28 cellular contexts compared by ENCODE assay signal in genomic region chr4:70718811-70719604, GRCh38. TPM values are rescaled to one million over a fixed set of nuclear protein-coding genes. Genes with fewer than 3 reads are reported as not detected.
DNase-seq lines count a peak whose midpoint lies in the region; ATAC-seq, FAIRE-seq and TF ChIP-seq lines count a peak whose summit lies in the region.
"Had no signal": no experiment of that assay in that cellular context is flagged by ENCODE, and none has a peak within 500 bp of the region (broad histone marks: within the 10 kb centered on the region; RNA-seq: fewer than 3 reads in every experiment).

No MANE protein-coding gene starts in this region.

- H3K4me1 ChIP-seq in HepG2 (ENCODE audit: insufficient read depth, low read length): peaks cover 37% of the 10 kb centered on the region

- H3K27me3 ChIP-seq in HepG2 (ENCODE audit: control insufficient read depth in 1 of 2, insufficient read depth in 2 of 2, low read length in 2 of 2): no peaks in the 10 kb centered on the region

- no peak for TF ChIP-seq CTCF in epithelial cell of esophagus (IDR thresholded peaks at IDR 0.05; ENCODE audit: insufficient read depth, low read depth, low read length, missing control alignments)
- TF ChIP-seq CTCF in HepG2 (CRISPR knock-in tag; IDR thresholded peaks at IDR 0.05): no peak
- no peak for TF ChIP-seq CTCF in type B pancreatic cell (conservative IDR thresholded peaks at IDR 0.05)
- TF ChIP-seq CTCF in lower leg skin (IDR thresholded peaks at IDR 0.05): no peak

- H3K36me3 Mint-ChIP-seq in T-helper 17 cell (ENCODE audit: low read depth): no peaks in the 10 kb centered on the region
- H3K36me3 Mint-ChIP-seq in type B pancreatic cell: peaks cover 4% of the 10 kb centered on the region
- H3K36me3 Mint-ChIP-seq: activated CD8-positive, alpha-beta memory T cell treated with anti-CD3 and anti-CD28 coated beads, Interleukin-2, amount 10 ng/mL, durations not matched to agents 7 days and 5 days had no signal

- no peak for TF ChIP-seq RAD21 in HepG2 (CRISPR knock-in tag; IDR thresholded peaks at IDR 0.05)

- peaks cover 21% of the 10 kb centered on the region for H3K79me2 ChIP-seq in HepG2 (ENCODE audit: insufficient read depth, low read length)

- H3K4me2 ChIP-seq in HepG2 (ENCODE audit: low read depth, low read length): no peak overlapping the region

- H2AFZ ChIP-seq in HepG2 (ENCODE audit: low read length): no peak overlapping the region

- H3K9ac ChIP-seq in HepG2 (ENCODE audit: insufficient read depth, low read depth, low read length): no peak overlapping the region

- WGBS in HepG2 (ENCODE audit: low lambda C conversion rate): 95% methylated on average over 13 of the region's 13 CpGs
- WGBS in lower leg skin, 2 donors: 44 to 62% methylated on average over 13 of the region's 13 CpGs

- H3K9me3 Mint-ChIP-seq in type B pancreatic cell: no peaks in the 10 kb centered on the region
- H3K9me3 Mint-ChIP-seq: activated B cell treated with CpG ODN at 0.5 μM for 24 hours; activated naive CD4-positive, alpha-beta T cell treated with anti-CD3 and anti-CD28 coated beads, Interleukin-2, amount 10 ng/mL, durations not matched to agents 7 days and 5 days; dendritic cell treated with granulocyte-macrophage colony-stimulating factor and Interleukin-4, amounts not matched to agents 40 ng/mL and 50 ng/mL, for 4 days; endodermal cell; stimulated activated naive CD8-positive, alpha-beta T cell treated with anti-CD3 and anti-CD28 coated beads, Interleukin-15, Interleukin-2, amounts not matched to agents 100 ng/mL and 50 ng/mL, for 24 hours had no signal

- H3K27ac Mint-ChIP-seq in T-helper 17 cell: peak overlapping the region; percentile 45
- H3K27ac Mint-ChIP-seq in type B pancreatic cell: peak overlapping the region; percentile 83
- H3K27ac Mint-ChIP-seq: activated B cell treated with CpG ODN at 0.5 μM for 24 hours; activated CD8-positive, alpha-beta memory T cell treated with anti-CD3 and anti-CD28 coated beads, Interleukin-2, amount 10 ng/mL, durations not matched to agents 7 days and 5 days; activated naive CD4-positive, alpha-beta T cell treated with anti-CD3 and anti-CD28 coated beads, Interleukin-2, amount 10 ng/mL, durations not matched to agents 7 days and 5 days; dendritic cell treated with granulocyte-macrophage colony-stimulating factor and Interleukin-4, amounts not matched to agents 40 ng/mL and 50 ng/mL, for 4 days; endodermal cell; stimulated activated naive CD8-positive, alpha-beta T cell treated with anti-CD3 and anti-CD28 coated beads, Interleukin-15, Interleukin-2, amounts not matched to agents 100 ng/mL and 50 ng/mL, for 24 hours had no signal

- H3K27me3 Mint-ChIP-seq in T-helper 17 cell (no peaks in the 10 kb centered on the region), type B pancreatic cell (no peaks in the 10 kb centered on the region)
- H3K27me3 Mint-ChIP-seq: activated B cell treated with CpG ODN at 0.5 μM for 24 hours; activated CD8-positive, alpha-beta memory T cell treated with anti-CD3 and anti-CD28 coated beads, Interleukin-2, amount 10 ng/mL, durations not matched to agents 7 days and 5 days; activated naive CD4-positive, alpha-beta T cell treated with anti-CD3 and anti-CD28 coated beads, Interleukin-2, amount 10 ng/mL, durations not matched to agents 7 days and 5 days; dendritic cell treated with granulocyte-macrophage colony-stimulating factor and Interleukin-4, amounts not matched to agents 40 ng/mL and 50 ng/mL, for 4 days; stimulated activated naive CD8-positive, alpha-beta T cell treated with anti-CD3 and anti-CD28 coated beads, Interleukin-15, Interleukin-2, amounts not matched to agents 100 ng/mL and 50 ng/mL, for 24 hours had no signal

- in situ Hi-C loops in HepG2 (cut with HindIII; ENCODE audit: extremely low pct_ligation_motif_present, low pct_unique_long_range_greater_than_20kb): no loop called here

- H3K27ac ChIP-seq in HepG2 (ENCODE audit: extremely low read length, insufficient read depth, low read length): no peak overlapping the region

- ATAC-seq in T-helper 17 cell: no peak
- ATAC-seq in HepG2: no peak
- ATAC-seq: activated CD8-positive, alpha-beta memory T cell treated with anti-CD3 and anti-CD28 coated beads, Interleukin-2, amount 10 ng/mL, durations not matched to agents 7 days and 5 days; Panc1 had no signal

- FAIRE-seq in HepG2 (lab: Jason Lieb, UNC): no peak
- FAIRE-seq: H54, kidney had no signal

- CTCF ChIA-PET in HepG2 (lab: Yijun Ruan, JAX; ENCODE audit: low intra/inter-chr PET ratio, low total read pairs): no interaction called here

- TF ChIP-seq POLR2A in HepG2 (IDR thresholded peaks at IDR 0.05; ENCODE audit: insufficient read depth in 1 of 2, low read depth in 2 of 2, low read length in 2 of 2): no peak
- TF ChIP-seq POLR2A in lower leg skin (IDR thresholded peaks at IDR 0.05): no peak

- intact Hi-C loops in HepG2 (cut with micrococcal nuclease; ENCODE audit: unreplicated experiment): no loop called here
- intact Hi-C loops in lower leg skin (cut with DNase I; ENCODE audit: low total_unique reads): no loop called here

- H3K4me3 ChIP-seq in epithelial cell of esophagus (ENCODE audit: low read length) (peak overlapping the region; percentile 2), HepG2 (replicated peaks in 1 of 3; ENCODE audit: insufficient read depth in 1 of 3, low read depth in 2 of 3, low read length in 3 of 3) (no peak overlapping the region), lower leg skin (ENCODE audit: low read depth, poor library complexity, severe bottlenecking) (no peak overlapping the region)

- H3K36me3 ChIP-seq in HepG2 (replicated peaks in 1 of 2; ENCODE audit: control insufficient read depth in 1 of 2, insufficient read depth in 2 of 2, low read length in 2 of 2): no peaks in the 10 kb centered on the region

- no peak for TF ChIP-seq EP300 in HepG2 (IDR thresholded peaks at IDR 0.05; ENCODE audit: low read depth in 2 of 2, low read length in 2 of 2)
- no peak for TF ChIP-seq EP300 in HepG2 (CRISPR knock-in tag; IDR thresholded peaks at IDR 0.05; ENCODE audit: borderline replicate concordance)

- POLR2A ChIA-PET in HepG2 (lab: Yijun Ruan, JAX): interaction anchor here (1.2 kb wide), 1 partner anchor 12 kb away, joined by 3 read pairs; no protein-coding TSS in a partner anchor

- no peak overlapping the region for H3K4me3 Mint-ChIP-seq in T-helper 17 cell
- peak overlapping the region; percentile 54 for H3K4me3 Mint-ChIP-seq in type B pancreatic cell
- H3K4me3 Mint-ChIP-seq: activated B cell treated with CpG ODN at 0.5 μM for 24 hours; activated CD8-positive, alpha-beta memory T cell treated with anti-CD3 and anti-CD28 coated beads, Interleukin-2, amount 10 ng/mL, durations not matched to agents 7 days and 5 days; activated naive CD4-positive, alpha-beta T cell treated with anti-CD3 and anti-CD28 coated beads, Interleukin-2, amount 10 ng/mL, durations not matched to agents 7 days and 5 days; dendritic cell treated with granulocyte-macrophage colony-stimulating factor and Interleukin-4, amounts not matched to agents 40 ng/mL and 50 ng/mL, for 4 days; endodermal cell; stimulated activated naive CD8-positive, alpha-beta T cell treated with anti-CD3 and anti-CD28 coated beads, Interleukin-15, Interleukin-2, amounts not matched to agents 100 ng/mL and 50 ng/mL, for 24 hours had no signal

- no TSS peak for BruUV-seq in HepG2 (replicated peaks; lab: Mats Ljungman, UMichigan)

- H3K9me3 ChIP-seq in T-helper 17 cell (ENCODE audit: control insufficient read depth, low read length, poor library complexity, severe bottlenecking) (no peaks in the 10 kb centered on the region), HepG2 (ENCODE audit: low read length) (no peaks in the 10 kb centered on the region)

- no peaks in the 10 kb centered on the region for H4K20me1 ChIP-seq in HepG2 (ENCODE audit: insufficient read depth, low read length)

- peaks cover 15% of the 10 kb centered on the region for H3K4me1 Mint-ChIP-seq in T-helper 17 cell
- peaks cover 27% of the 10 kb centered on the region for H3K4me1 Mint-ChIP-seq in type B pancreatic cell (ENCODE audit: unreplicated experiment)

- DNase-seq in T-helper 17 cell (no peak), epithelial cell of esophagus (ENCODE audit: low read depth) (peak; percentile 90), HepG2 (ENCODE audit: low spot score) (no peak), type B pancreatic cell (ENCODE audit: extremely low spot score, unreplicated experiment) (no peak), lower leg skin (ENCODE audit: low spot score in 2 of 2) (no peak), anterior cingulate cortex (lab: John Stamatoyannopoulos, UW) (no peak)
- no peak for DNase-seq in activated effector memory CD4-positive, alpha-beta T cell treated with Interleukin-2 at 50 U/mL for 16 hours
- DNase-seq: ACHN; activated B cell treated with CpG ODN at 0.5 μM for 24 hours; activated CD4-positive, alpha-beta T cell treated with anti-CD3 and anti-CD28 coated beads, Interleukin-2, amount 50 U/mL, for 1 hour; activated CD8-positive, alpha-beta memory T cell treated with anti-CD3 and anti-CD28 coated beads, Interleukin-2, amount 10 ng/mL, durations not matched to agents 7 days and 5 days; activated naive CD4-positive, alpha-beta T cell treated with anti-CD3 and anti-CD28 coated beads, Interleukin-2, amount 10 ng/mL, durations not matched to agents 7 days and 5 days; activated T-cell treated with anti-CD3 and anti-CD28 coated beads, Interleukin-2, amount 50 U/mL, for 48 hours; amniotic stem cell; caudate nucleus; DMS153; endodermal cell; kidney; NCI-H1105; NCI-H1930; NCI-H526 treated with DMSO at 0.1 percent for 48 hours; posterior cingulate gyrus; SHP77 treated with DMSO at 0.1 percent for 48 hours; T1000 had no signal

RNA-seq across cellular contexts. Expression of gene RUFY3, which starts 2.8 kb away (rescaled TPM):
- total RNA-seq in T-helper 17 cell (10 to 100 TPM; 32.8 to 33.0 TPM), HepG2 (2016; rRNA removed; fragmentation: Illumina TruSeq; extraction: Trizol) (21.3 and 25.3 TPM in 2 replicates), type B pancreatic cell (ENCODE audit: low replicate concordance) (38.3 and 74.9 TPM in 2 replicates), lower leg skin (10 to 100 TPM; 54.2 to 88.9 (median 65.7) TPM)
- total RNA-seq in HepG2 (2016; cell fraction: cytosol; rRNA removed; fragmentation: Illumina TruSeq; extraction: Trizol; ENCODE audit: low read depth): 19.0 and 22.8 TPM in 2 replicates
- total RNA-seq in HepG2 (2016; cell fraction: insoluble cytoplasmic fraction; rRNA removed; fragmentation: Illumina TruSeq; extraction: Trizol): 17.5 and 24.4 TPM in 2 replicates
- total RNA-seq in HepG2 (2016; cell fraction: membrane; rRNA removed; fragmentation: Illumina TruSeq; extraction: Trizol): 10.5 and 13.3 TPM in 2 replicates
- total RNA-seq in HepG2 (2016; cell fraction: nucleus; rRNA removed; fragmentation: Illumina TruSeq; extraction: Trizol): 37.3 and 46.8 TPM in 2 replicates
- polyA plus RNA-seq in HepG2 (2011; rRNA removed): 17.9 and 19.9 TPM in 2 replicates
- 4.1 and 7.8 TPM in 2 replicates for polyA plus RNA-seq in HepG2 (2011; cell fraction: cytosol; rRNA removed)
- 21.0 and 24.2 TPM in 2 replicates for polyA plus RNA-seq in HepG2 (2011; cell fraction: nucleus; rRNA removed)
- polyA plus RNA-seq in HepG2 (2012): 13.1 and 13.2 TPM in 2 replicates
- polyA plus RNA-seq in HepG2 (2016; cell fraction: cytosol; fragmentation: Illumina TruSeq; extraction: Trizol; ENCODE audit: low read depth): 1.9 and 2.2 TPM in 2 replicates
- polyA plus RNA-seq in HepG2 (2016; cell fraction: insoluble cytoplasmic fraction; fragmentation: Illumina TruSeq; extraction: Trizol; ENCODE audit: low read depth): 13.1 and 13.9 TPM in 2 replicates
- polyA plus RNA-seq in HepG2 (2016; cell fraction: membrane; fragmentation: Illumina TruSeq; extraction: Trizol; ENCODE audit: low read depth): 5.0 and 6.4 TPM in 2 replicates
- 48.1 and 50.4 TPM in 2 replicates for polyA plus RNA-seq in HepG2 (2016; cell fraction: nucleus; fragmentation: Illumina TruSeq; extraction: Trizol; ENCODE audit: insufficient read depth, low read depth)
- 4.8 and 10.2 TPM in 2 replicates for polyA minus RNA-seq in HepG2 (2011; rRNA and poly(A)+ RNA removed; ENCODE audit: low replicate concordance)
- polyA minus RNA-seq in HepG2 (2011; cell fraction: cytosol; rRNA and poly(A)+ RNA removed): 9.5 and 10.0 TPM in 2 replicates
- polyA minus RNA-seq in HepG2 (2011; cell fraction: nucleus; rRNA and poly(A)+ RNA removed): 53.9 and 54.2 TPM in 2 replicates

RNA-seq across cellular contexts. Expression of gene UTP3, which starts 30.7 kb away (rescaled TPM):
- 10 to 100 TPM; 16.8 to 18.1 TPM for total RNA-seq in T-helper 17 cell
- total RNA-seq in HepG2 (2016; rRNA removed; fragmentation: Illumina TruSeq; extraction: Trizol): 19.5 and 27.5 TPM in 2 replicates
- total RNA-seq in HepG2 (2016; cell fraction: cytosol; rRNA removed; fragmentation: Illumina TruSeq; extraction: Trizol; ENCODE audit: low read depth): 2.4 and 3.1 TPM in 2 replicates
- total RNA-seq in HepG2 (2016; cell fraction: insoluble cytoplasmic fraction; rRNA removed; fragmentation: Illumina TruSeq; extraction: Trizol): 21.0 and 26.4 TPM in 2 replicates
- 5.4 and 6.2 TPM in 2 replicates for total RNA-seq in HepG2 (2016; cell fraction: membrane; rRNA removed; fragmentation: Illumina TruSeq; extraction: Trizol)
- total RNA-seq in HepG2 (2016; cell fraction: nucleus; rRNA removed; fragmentation: Illumina TruSeq; extraction: Trizol): 14.5 and 15.6 TPM in 2 replicates
- polyA plus RNA-seq in HepG2 (2011; rRNA removed): 6.4 and 6.9 TPM in 2 replicates
- polyA plus RNA-seq in HepG2 (2011; cell fraction: cytosol; rRNA removed): 6.7 and 8.2 TPM in 2 replicates
- polyA plus RNA-seq in HepG2 (2011; cell fraction: nucleus; rRNA removed): 4.0 and 5.3 TPM in 2 replicates
- 15.6 and 19.2 TPM in 2 replicates for polyA plus RNA-seq in HepG2 (2012)
- polyA plus RNA-seq in HepG2 (2016; cell fraction: cytosol; fragmentation: Illumina TruSeq; extraction: Trizol; ENCODE audit: low read depth): 2.3 and 2.4 TPM in 2 replicates
- 38.1 and 40.4 TPM in 2 replicates for polyA plus RNA-seq in HepG2 (2016; cell fraction: insoluble cytoplasmic fraction; fragmentation: Illumina TruSeq; extraction: Trizol; ENCODE audit: low read depth)
- polyA plus RNA-seq in HepG2 (2016; cell fraction: membrane; fragmentation: Illumina TruSeq; extraction: Trizol; ENCODE audit: low read depth): 4.2 and 4.7 TPM in 2 replicates
- 17.1 and 19.6 TPM in 2 replicates for polyA plus RNA-seq in HepG2 (2016; cell fraction: nucleus; fragmentation: Illumina TruSeq; extraction: Trizol; ENCODE audit: insufficient read depth, low read depth)
- polyA minus RNA-seq in HepG2 (2011; rRNA and poly(A)+ RNA removed; ENCODE audit: low replicate concordance): 1.8 and 3.3 TPM in 2 replicates
- polyA minus RNA-seq in HepG2 (2011; cell fraction: cytosol; rRNA and poly(A)+ RNA removed): 3.5 and 3.7 TPM in 2 replicates
- 7.6 and 9.1 TPM in 2 replicates for polyA minus RNA-seq in HepG2 (2011; cell fraction: nucleus; rRNA and poly(A)+ RNA removed)
- 26.4 and 29.1 TPM in 2 replicates for total RNA-seq in type B pancreatic cell (ENCODE audit: low replicate concordance)
- total RNA-seq in lower leg skin: 10 to 100 TPM; 12.6 to 32.8 (median 17.6) TPM

RNA-seq across cellular contexts. Expression of gene JCHAIN, which starts 52.7 kb away (rescaled TPM):
- total RNA-seq in T-helper 17 cell: 1 to 10 TPM in 1 of 2 donors, not detected in 1; 2.8 TPM
- total RNA-seq in HepG2 (2016; rRNA removed; fragmentation: Illumina TruSeq; extraction: Trizol): not detected in 2 replicates
- not detected in 2 replicates for total RNA-seq in HepG2 (2016; cell fraction: cytosol; rRNA removed; fragmentation: Illumina TruSeq; extraction: Trizol; ENCODE audit: low read depth)
- total RNA-seq in HepG2 (2016; cell fraction: insoluble cytoplasmic fraction; rRNA removed; fragmentation: Illumina TruSeq; extraction: Trizol): not detected in 2 replicates
- not detected in 2 replicates for total RNA-seq in HepG2 (2016; cell fraction: membrane; rRNA removed; fragmentation: Illumina TruSeq; extraction: Trizol)
- total RNA-seq in HepG2 (2016; cell fraction: nucleus; rRNA removed; fragmentation: Illumina TruSeq; extraction: Trizol): not detected in 2 replicates
- not detected in 2 replicates for polyA plus RNA-seq in HepG2 (2011; rRNA removed)
- polyA plus RNA-seq in HepG2 (2011; cell fraction: cytosol; rRNA removed): 0.13 TPM in 1 of 2 replicates, not detected in the other
- not detected in 2 replicates for polyA plus RNA-seq in HepG2 (2011; cell fraction: nucleus; rRNA removed)
- not detected in 2 replicates for polyA plus RNA-seq in HepG2 (2012)
- polyA plus RNA-seq in HepG2 (2016; cell fraction: cytosol; fragmentation: Illumina TruSeq; extraction: Trizol; ENCODE audit: low read depth): not detected in 2 replicates
- polyA plus RNA-seq in HepG2 (2016; cell fraction: insoluble cytoplasmic fraction; fragmentation: Illumina TruSeq; extraction: Trizol; ENCODE audit: low read depth): not detected in 2 replicates
- not detected in 2 replicates for polyA plus RNA-seq in HepG2 (2016; cell fraction: membrane; fragmentation: Illumina TruSeq; extraction: Trizol; ENCODE audit: low read depth)
- not detected in 2 replicates for polyA plus RNA-seq in HepG2 (2016; cell fraction: nucleus; fragmentation: Illumina TruSeq; extraction: Trizol; ENCODE audit: insufficient read depth, low read depth)
- polyA minus RNA-seq in HepG2 (2011; rRNA and poly(A)+ RNA removed; ENCODE audit: low replicate concordance): 0.44 TPM in 1 of 2 replicates, not detected in the other
- polyA minus RNA-seq in HepG2 (2011; cell fraction: cytosol; rRNA and poly(A)+ RNA removed): not detected in 2 replicates
- not detected in 2 replicates for polyA minus RNA-seq in HepG2 (2011; cell fraction: nucleus; rRNA and poly(A)+ RNA removed)
- not detected in 2 replicates for total RNA-seq in type B pancreatic cell (ENCODE audit: low replicate concordance)
- 1 to 10 TPM; 1.7 to 5.9 (median 2.4) TPM for total RNA-seq in lower leg skin
- total RNA-seq: activated CD8-positive, alpha-beta memory T cell treated with anti-CD3 and anti-CD28 coated beads, Interleukin-2, amount 10 ng/mL, durations not matched to agents 7 days and 5 days; endodermal cell had no signal
